Comparison of ENCODE assay signal across 1 cellular context in genomic region chr4:150828159-150828558, GRCh38.
TF ChIP-seq lines count a peak whose summit lies in the region.

No MANE protein-coding gene starts in this region.

TF ChIP-seq in GM12878, 131 proteins besides CTCF, POLR2A, EP300 and RAD21 (continued from another document and continues in another):
- TF ChIP-seq RELB (IDR thresholded peaks at IDR 0.05; ENCODE audit: low read depth) = 0 out of 2 replicates have a peak, but pooled peaks have one; percentile 16
- 0 out of 2 replicates have a peak, but pooled peaks have one; percentile 23 for TF ChIP-seq MEF2A (IDR thresholded peaks at IDR 0.05; ENCODE audit: insufficient read depth, low read depth, low read length)
- no peak for TF ChIP-seq BHLHE40 (IDR thresholded peaks at IDR 0.05; ENCODE audit: borderline replicate concordance in 1 of 2, low read depth in 2 of 2, low read length in 1 of 2)
- no peak for TF ChIP-seq ZNF592 (IDR thresholded peaks at IDR 0.05)
- no peak for TF ChIP-seq KDM1A (IDR thresholded peaks at IDR 0.05; ENCODE audit: borderline replicate concordance)
- no peak for TF ChIP-seq CEBPZ (IDR thresholded peaks at IDR 0.05; ENCODE audit: low read depth, low read length)
- no peak for TF ChIP-seq FOS (IDR thresholded peaks at IDR 0.05; ENCODE audit: borderline replicate concordance, extremely low read depth, insufficient read length)
- peak; percentile 51 for TF ChIP-seq RUNX3 (IDR thresholded peaks at IDR 0.05; ENCODE audit: low read length)
- TF ChIP-seq ETV6 (conservative IDR thresholded peaks at IDR 0.05 in 1 of 2, IDR thresholded peaks at IDR 0.05 in 1 of 2; ENCODE audit: borderline replicate concordance in 1 of 2, low read depth in 1 of 2) = peak in 1 of 2 experiments; percentile 98; a peak in 2 of 4 replicates
- TF ChIP-seq DPF2 (IDR thresholded peaks at IDR 0.05) = no peak
- TF ChIP-seq BCL3 (IDR thresholded peaks at IDR 0.05; ENCODE audit: borderline replicate concordance, insufficient read depth, low read depth, low read length, poor library complexity, severe bottlenecking) = no peak
- TF ChIP-seq EZH2 (IDR thresholded peaks at IDR 0.05; ENCODE audit: borderline replicate concordance, control insufficient read depth, low read depth, low read length) = no peak
- no peak for TF ChIP-seq NFIC (IDR thresholded peaks at IDR 0.05; ENCODE audit: low read depth, low read length)
- no peak for TF ChIP-seq ZBTB4 (CRISPR knock-in tag; IDR thresholded peaks at IDR 0.05)
- TF ChIP-seq SKIL (IDR thresholded peaks at IDR 0.05; ENCODE audit: low read depth, poor library complexity, severe bottlenecking) = peak; percentile 25
- no peak for TF ChIP-seq ZNF274 (IDR thresholded peaks at IDR 0.05; ENCODE audit: insufficient read depth, insufficient read length)
- no peak for TF ChIP-seq NRF1 (conservative IDR thresholded peaks at IDR 0.05; ENCODE audit: low read depth, low read length)
- TF ChIP-seq NFXL1 (IDR thresholded peaks at IDR 0.05; ENCODE audit: borderline replicate concordance) = no peak
- no peak for TF ChIP-seq CUX1 (IDR thresholded peaks at IDR 0.05; ENCODE audit: insufficient replicate concordance, low read depth, low read length)
- TF ChIP-seq MTA3 (IDR thresholded peaks at IDR 0.05; ENCODE audit: borderline replicate concordance, low read length) = no peak
- TF ChIP-seq SMAD1 (IDR thresholded peaks at IDR 0.05; ENCODE audit: low read depth, partially characterized antibody) = no peak
- 0 out of 2 replicates have a peak, but pooled peaks have one; percentile 19 for TF ChIP-seq TCF12 (IDR thresholded peaks at IDR 0.05; ENCODE audit: low read depth, low read length)
- no peak for TF ChIP-seq MLLT1 (IDR thresholded peaks at IDR 0.05)
- TF ChIP-seq CBX3 (IDR thresholded peaks at IDR 0.05; ENCODE audit: borderline replicate concordance, low read depth) = no peak
- no peak for TF ChIP-seq PAX5 (IDR thresholded peaks at IDR 0.05; ENCODE audit: borderline replicate concordance, low read depth, low read length)
- no peak for TF ChIP-seq RFX5 (IDR thresholded peaks at IDR 0.05; ENCODE audit: low read depth, low read length)
- TF ChIP-seq JUND (IDR thresholded peaks at IDR 0.05; ENCODE audit: low read depth, low read length) = no peak
- TF ChIP-seq YY1 (IDR thresholded peaks at IDR 0.05; ENCODE audit: low read depth, low read length) = peak; percentile 16; the same call in 1 of the 2 replicates
